ENCODE assay signal across 11 cellular contexts in the genomic region with DNA sequence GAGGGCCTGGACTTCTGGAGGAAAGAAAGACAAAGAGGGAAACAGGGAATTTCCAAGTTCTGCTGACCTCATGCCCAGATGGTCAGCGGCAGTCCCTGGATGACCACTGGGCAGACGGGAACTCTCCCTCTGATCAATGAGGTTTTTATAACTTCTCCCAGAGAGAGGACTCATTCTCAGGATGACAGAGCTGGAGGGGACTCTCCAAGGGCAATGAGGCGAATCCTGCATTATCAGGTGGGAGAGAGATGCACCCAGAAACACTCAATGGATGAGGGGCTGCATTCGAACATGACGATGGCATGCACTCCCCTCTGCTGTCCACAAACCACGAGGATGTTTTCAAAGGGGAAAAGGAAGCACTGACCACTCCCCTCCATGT. TPM values are rescaled to one million over a fixed set of nuclear protein-coding genes. Genes with fewer than 3 reads are reported as not detected.
DNase-seq lines count a peak whose midpoint lies in the region; ATAC-seq, FAIRE-seq and TF ChIP-seq lines count a peak whose summit lies in the region.
"Had no signal": no experiment of that assay in that cellular context is flagged by ENCODE, and none has a peak within 500 bp of the region (broad histone marks: within the 10 kb centered on the region; RNA-seq: fewer than 3 reads in every experiment).

No MANE protein-coding gene starts in this region.

- H3K27me3 ChIP-seq in breast epithelium (no peaks in the 10 kb centered on the region), IMR-90 (ENCODE audit: control insufficient read depth, insufficient read depth, low read length) (no peaks in the 10 kb centered on the region), gastroesophageal sphincter (no peaks in the 10 kb centered on the region), thoracic aorta (replicated peaks; ENCODE audit: insufficient read depth) (no peaks in the 10 kb centered on the region), small intestine (ENCODE audit: control insufficient read depth in 2 of 2, insufficient read depth in 2 of 2, low read length in 2 of 2) (no peaks in the 10 kb centered on the region)
- H3K27me3 ChIP-seq: brain microvascular endothelial cell had no signal

- FAIRE-seq in small intestine (lab: Jason Lieb, UNC) (no peak), D721Med (lab: Jason Lieb, UNC) (no peak)
- FAIRE-seq: islet of Langerhans had no signal

- H3K4me2 ChIP-seq in IMR-90 (ENCODE audit: low read depth, low read length): no peak overlapping the region

- no CpG with 5 or more reads among the region's 6 CpGs for WGBS in IMR-90 (ENCODE audit: extremely low coverage in 2 of 2, insufficient read length in 1 of 2), 2 experiments
- WGBS in gastroesophageal sphincter (ENCODE audit: low coverage in 1 of 2), 2 donors: 24% methylated on average over 3 of the region's 6 CpGs; no CpG with 5 or more reads in 1 of the 2 donors
- 44 to 72% (median 72%) methylated on average over 6 of the region's 6 CpGs for WGBS in small intestine, 3 donors

- no peak for TF ChIP-seq RAD21 in IMR-90 (IDR thresholded peaks at IDR 0.05; ENCODE audit: low read length)

- H2AK5ac ChIP-seq in IMR-90 (ENCODE audit: low read depth, low read length): peak overlapping the region; percentile 91; the same call in 1 of the 2 replicates

- H3K18ac ChIP-seq in IMR-90 (ENCODE audit: low read depth, low read length): no peak overlapping the region

- H3K27ac ChIP-seq in breast epithelium (peak overlapping the region in 1 of 2 donors; percentile 66), IMR-90 (ENCODE audit: insufficient read depth, low read length) (no peak overlapping the region), gastroesophageal sphincter (peak overlapping the region in 3 of 4 donors; percentile 25 to 70 (median 50)), thoracic aorta (peak overlapping the region; percentile 62 to 70), small intestine (ENCODE audit: low read depth in 1 of 2, low read length in 1 of 2) (peak overlapping the region in 1 of 2 donors; percentile 64)
- H3K27ac ChIP-seq: brain microvascular endothelial cell had no signal

- TF ChIP-seq POLR2A in breast epithelium (IDR thresholded peaks at IDR 0.05) (no peak), IMR-90 (IDR thresholded peaks at IDR 0.05; ENCODE audit: low read depth, low read length) (no peak), gastroesophageal sphincter (IDR thresholded peaks at IDR 0.05) (no peak)

- no peak for TF ChIP-seq EP300 in gastroesophageal sphincter (IDR thresholded peaks at IDR 0.05)

- H3K36me3 ChIP-seq in breast epithelium (no peaks in the 10 kb centered on the region), IMR-90 (ENCODE audit: control insufficient read depth, insufficient read depth, low read length) (peaks cover 8% of the 10 kb centered on the region), gastroesophageal sphincter (peaks cover 0 to 12% of the 10 kb centered on the region in 2 donors), thoracic aorta (no peaks in the 10 kb centered on the region), small intestine (ENCODE audit: control insufficient read depth in 2 of 2, insufficient read depth in 2 of 2, low read length in 2 of 2) (peaks cover 0 to 12% of the 10 kb centered on the region in 2 donors)

- TF ChIP-seq CTCF in MCF 10A (IDR thresholded peaks at IDR 0.05; ENCODE audit: unreplicated experiment) (no peak), breast epithelium (IDR thresholded peaks at IDR 0.05) (no peak), IMR-90 (conservative IDR thresholded peaks at IDR 0.05; ENCODE audit: low read depth, low read length) (no peak), gastroesophageal sphincter (IDR thresholded peaks at IDR 0.05) (no peak), thoracic aorta (IDR thresholded peaks at IDR 0.05) (no peak), D721Med (IDR thresholded peaks at IDR 0.05; ENCODE audit: insufficient read depth, missing control alignments) (no peak)

- H3K14ac ChIP-seq in IMR-90 (replicated peaks; ENCODE audit: low read depth, low read length): peak overlapping the region; percentile 24; the same call in 1 of the 2 replicates

- CTCF ChIA-PET in MCF 10A (lab: Yijun Ruan, JAX) (interaction anchor here (0.5 to 40.7 kb wide), 5 partner anchors 11 to 465 kb away, joined by 3 to 1587 read pairs (median 4); no protein-coding TSS in a partner anchor), IMR-90 (lab: Yijun Ruan, JAX) (no interaction called here)

- H3K27ac Mint-ChIP-seq in MCF 10A (ENCODE audit: low read depth, unreplicated experiment): peak overlapping the region; percentile 46

- peak overlapping the region; percentile 37 for H2AK9ac ChIP-seq in IMR-90 (replicated peaks; ENCODE audit: low read depth, low read length, poor library complexity)

- intact Hi-C loops in MCF 10A (cut with micrococcal nuclease): no loop called here
- intact Hi-C loops in breast epithelium (cut with DNase I; ENCODE audit: low total_unique reads): no loop called here
- intact Hi-C loops in IMR-90 (cut with micrococcal nuclease): no loop called here

- dilution Hi-C loops in IMR-90 (cut with HindIII; ENCODE audit: low sequenced_read_pairs, unreplicated experiment): no loop called here

- H4K5ac ChIP-seq in IMR-90 (ENCODE audit: low read depth, low read length): no peak overlapping the region

- H3K9me3 ChIP-seq in breast epithelium (no peaks in the 10 kb centered on the region), IMR-90 (ENCODE audit: control insufficient read depth, insufficient read depth, low read length) (no peaks in the 10 kb centered on the region), gastroesophageal sphincter (no peaks in the 10 kb centered on the region), thoracic aorta (no peaks in the 10 kb centered on the region), small intestine (ENCODE audit: control insufficient read depth, low read depth) (no peaks in the 10 kb centered on the region)

- BruUV-seq in MCF 10A (replicated peaks; lab: Mats Ljungman, UMichigan) (no TSS peak), IMR-90 (replicated peaks; lab: Mats Ljungman, UMichigan) (no TSS peak)

- in situ Hi-C loops in IMR-90 (cut with MboI; ENCODE audit: low sequenced_read_pairs): no loop called here

- H3K27me3 Mint-ChIP-seq in MCF 10A (ENCODE audit: insufficient read depth, unreplicated experiment): no peaks in the 10 kb centered on the region

- H2BK20ac ChIP-seq in IMR-90 (ENCODE audit: low read depth, low read length): peak overlapping the region; percentile 3; the same call in 1 of the 2 replicates

- peaks cover 62% of the 10 kb centered on the region for H3K9me1 ChIP-seq in IMR-90 (ENCODE audit: insufficient read depth, low read length)

- H3K4me3 ChIP-seq in breast epithelium (no peak overlapping the region), IMR-90 (ENCODE audit: insufficient read depth, low read depth, low read length) (no peak overlapping the region), gastroesophageal sphincter (no peak overlapping the region), thoracic aorta (no peak overlapping the region), small intestine (ENCODE audit: low read depth in 1 of 2, low read length in 2 of 2) (no peak overlapping the region)

- no peak overlapping the region for H2BK5ac ChIP-seq in IMR-90 (ENCODE audit: low read depth, low read length, poor library complexity, severe bottlenecking)

- H3K4me1 Mint-ChIP-seq in MCF 10A (ENCODE audit: insufficient read depth, unreplicated experiment): peaks cover 45% of the 10 kb centered on the region

- H3K4me1 ChIP-seq in breast epithelium (no peaks in the 10 kb centered on the region), IMR-90 (ENCODE audit: control insufficient read depth, insufficient read depth, low read length) (peaks cover 49% of the 10 kb centered on the region), gastroesophageal sphincter (peaks cover 3 to 99% (median 60%) of the 10 kb centered on the region in 3 donors), thoracic aorta (ENCODE audit: control insufficient read depth in 1 of 2, low read depth in 2 of 2) (peaks cover 50 to 82% of the 10 kb centered on the region in 2 donors), small intestine (ENCODE audit: control insufficient read depth in 2 of 2, insufficient read depth in 1 of 2, low read depth in 1 of 2, low read length in 1 of 2) (peaks cover 21% of the 10 kb centered on the region in 2 donors)

- peaks cover 58% of the 10 kb centered on the region for H4K20me1 ChIP-seq in IMR-90 (ENCODE audit: insufficient read depth, low read length)

- POLR2A ChIA-PET in MCF 10A (lab: Yijun Ruan, JAX): interaction anchor here (1.0 to 6.0 kb wide), 2 partner anchors 14 to 24 kb away, joined by 3 to 57 read pairs; a partner anchor contains a TSS
- POLR2A ChIA-PET in IMR-90 (lab: Charles Lee; ENCODE audit: unreplicated experiment): no interaction called here

- no peak for DNase-seq in MCF 10A (ENCODE audit: unreplicated experiment)
- no peak for DNase-seq in breast epithelium (ENCODE audit: low spot score in 2 of 2)
- DNase-seq in IMR-90: peak; percentile 53
- DNase-seq in thoracic aorta (ENCODE audit: low spot score): no peak
- no peak for DNase-seq in small intestine
- no peak for DNase-seq in GDM1 (lab: John Stamatoyannopoulos, UW)
- no peak for DNase-seq in D721Med (ENCODE audit: insufficient read length, low spot score)
- DNase-seq: brain microvascular endothelial cell had no signal

- no peak overlapping the region for H3K23ac ChIP-seq in IMR-90 (ENCODE audit: low read depth, low read length)

- no peak overlapping the region for H2AFZ ChIP-seq in IMR-90 (replicated peaks; ENCODE audit: low read length, poor library complexity)

- no peak overlapping the region for H3K4me3 Mint-ChIP-seq in MCF 10A (ENCODE audit: unreplicated experiment)

- no peak overlapping the region for H3K9ac ChIP-seq in IMR-90 (ENCODE audit: low read depth, low read length)

- ATAC-seq in IMR-90 (ENCODE audit: low read depth): no peak
- ATAC-seq in gastroesophageal sphincter: no peak
- no peak for ATAC-seq in thoracic aorta (ENCODE audit: insufficient number of reproducible peaks, low FRiP score, low read depth)

- H3K56ac ChIP-seq in IMR-90 (ENCODE audit: extremely low read depth, insufficient read depth, low read length): no peak overlapping the region

- H2BK15ac ChIP-seq in IMR-90 (ENCODE audit: low read depth, low read length): peak overlapping the region; percentile 12; the same call in 1 of the 3 replicates

- peaks cover 67% of the 10 kb centered on the region for H3K36me3 Mint-ChIP-seq in MCF 10A (ENCODE audit: insufficient read depth, unreplicated experiment)

- peaks cover 52 to 93% of the 10 kb centered on the region in 2 experiments for H3K79me1 ChIP-seq in IMR-90 (ENCODE audit: low read depth in 1 of 2, low read length in 2 of 2)

- peak overlapping the region; percentile 16 for H4K91ac ChIP-seq in IMR-90 (ENCODE audit: insufficient read depth, low read depth, low read length)

- H3K9me3 Mint-ChIP-seq in MCF 10A (ENCODE audit: unreplicated experiment): no peaks in the 10 kb centered on the region

- peak overlapping the region in 1 of 2 experiments; percentile 20; a peak in 1 of 4 replicates for H4K8ac ChIP-seq in IMR-90 (ENCODE audit: low read depth in 2 of 2, low read length in 2 of 2)

- peak overlapping the region; percentile 47; the same call in 1 of the 2 replicates for H2BK120ac ChIP-seq in IMR-90 (ENCODE audit: low read depth, low read length)

- peak overlapping the region; percentile 4 for H3K4ac ChIP-seq in IMR-90 (ENCODE audit: low read depth, low read length)

RNA-seq across cellular contexts. Expression of a gene that starts 12.7 kb away (rescaled TPM):
- total RNA-seq in MCF 10A (2022) (246 and 342 TPM in 2 replicates), breast epithelium (100 to 1,000 TPM in 1 of 3 donors, 10 to 100 TPM in 2; 65.3 to 221 (median 91.8) TPM), IMR-90 (2012; rRNA removed) (88.0 and 92.8 TPM in 2 replicates), gastroesophageal sphincter (100 to 1,000 TPM in 2 of 4 donors, 10 to 100 TPM in 2; 74.2 to 142 (median 97.9) TPM), thoracic aorta (100 to 1,000 TPM in 1 of 2 donors, 10 to 100 TPM in 1; 77.4 to 103 TPM)
- polyA plus RNA-seq in IMR-90 (2012; rRNA removed) (63.8 and 67.1 TPM in 2 replicates), small intestine (100 to 1,000 TPM in 2 of 3 donors, 10 to 100 TPM in 1; 97.5 to 190 (median 164) TPM)
- 62.2 and 66.5 TPM in 2 replicates for polyA plus RNA-seq in IMR-90 (2012; cell fraction: cytosol; rRNA removed)
- polyA plus RNA-seq in IMR-90 (2012; cell fraction: nucleus; rRNA removed; ENCODE audit: low replicate concordance): 59.0 and 59.6 TPM in 2 replicates

RNA-seq across cellular contexts. Expression of a gene that starts 47.8 kb away (rescaled TPM):
- total RNA-seq in MCF 10A (2022) (not detected in 2 replicates), breast epithelium (1,000 to 10,000 TPM; 1,215 to 5,290 (median 2,830) TPM), IMR-90 (2012; rRNA removed) (0.28 and 0.36 TPM in 2 replicates), gastroesophageal sphincter (1,000 to 10,000 TPM in 3 of 4 donors, 100 to 1,000 TPM in 1; 690 to 3,141 (median 1,517) TPM), thoracic aorta (1,000 to 10,000 TPM; 1,240 to 1,874 TPM)
- polyA plus RNA-seq in IMR-90 (2012; rRNA removed) (1.0 and 1.3 TPM in 2 replicates), small intestine (1,000 to 10,000 TPM in 1 of 3 donors, 100 to 1,000 TPM in 1, 10 to 100 TPM in 1; 19.9 to 1,014 (median 191) TPM)
- polyA plus RNA-seq in IMR-90 (2012; cell fraction: cytosol; rRNA removed): 0.89 and 1.2 TPM in 2 replicates
- 0.37 and 0.38 TPM in 2 replicates for polyA plus RNA-seq in IMR-90 (2012; cell fraction: nucleus; rRNA removed; ENCODE audit: low replicate concordance)
- total RNA-seq: T-helper 2 cell treated with Interferon-gamma antibody and Interleukin-4, amounts not matched to agents 100 ng/mL and 5 ng/mL, for 36 hours had no signal

Comparison
In these comparisons a context has a peak if more than half of its experiments do, and no peak if none do; other contexts are left out.
1. RNA of a gene that starts 47.8 kb away (total RNA-seq): 1,215 to 5,290 TPM in breast epithelium, 1,240 to 1,874 TPM in thoracic aorta and 690 to 3,141 TPM in gastroesophageal sphincter; 0.28 to 0.36 TPM in IMR-90 and not detected in MCF 10A; every median in the first group is over 100 times any median in the second.